27 cellular contexts compared by ENCODE assay signal in the genomic region with DNA sequence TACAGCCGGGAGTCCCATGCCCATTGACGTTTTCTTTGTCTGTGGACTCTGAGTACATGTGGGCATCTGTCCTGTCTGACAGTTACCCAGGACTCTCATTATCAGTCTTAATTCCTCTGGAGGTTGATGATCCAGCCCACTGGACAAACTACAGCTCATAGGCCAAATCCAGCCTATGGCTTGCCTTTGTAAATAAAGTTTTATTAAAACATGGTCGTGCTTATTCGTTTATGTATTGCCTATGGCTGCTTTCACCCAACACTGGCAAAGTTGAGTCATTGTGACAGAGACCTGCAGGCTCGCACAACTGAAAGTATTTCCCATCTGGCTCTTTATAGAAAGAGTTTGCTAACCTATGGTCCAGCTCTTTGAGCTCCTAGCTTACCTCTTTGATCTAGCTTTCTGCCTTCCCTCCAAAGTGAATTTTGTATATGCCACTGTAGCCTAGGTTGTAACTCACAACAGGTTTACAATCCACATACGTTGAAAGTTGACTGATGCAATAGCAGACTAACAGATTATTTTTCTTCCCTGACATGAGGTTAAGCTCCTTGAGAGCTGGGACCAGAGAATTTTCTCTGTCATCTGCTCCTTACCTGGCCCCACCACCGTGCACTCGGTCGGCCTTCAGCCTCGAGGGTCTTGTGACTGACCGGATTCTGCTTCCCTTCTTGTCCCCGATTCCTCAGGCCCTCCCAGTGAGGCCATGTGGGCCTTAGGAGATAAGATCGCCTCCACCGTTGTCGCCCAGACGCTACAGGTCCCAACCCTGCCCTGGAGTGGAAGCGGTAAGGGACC.
"Had no signal": no experiment of that assay in that cellular context is flagged by ENCODE, and none has a peak within 500 bp of the region (broad histone marks: within the 10 kb centered on the region; RNA-seq: fewer than 3 reads in every experiment).

No MANE protein-coding gene starts in this region.

- H3K27ac ChIP-seq: adrenal gland, body of pancreas, breast epithelium, KMS-11, SJSA1 had no signal

- H3K36me3 ChIP-seq: SJSA1 had no signal

- ATAC-seq: activated naive CD4-positive, alpha-beta T cell treated with anti-CD3 and anti-CD28 coated beads, Interleukin-2, amount 50 U/mL, for 72 hours; activated T-cell treated with anti-CD3 and anti-CD28 coated beads, Interleukin-2, amount 50 U/mL, for 4 hours; body of pancreas had no signal

- H3K4me1 ChIP-seq: adrenal gland, body of pancreas, breast epithelium, SJSA1 had no signal

- H3K4me2 ChIP-seq: KMS-11, SK-N-SH had no signal

- H3K4me3 Mint-ChIP-seq: activated CD4-positive, alpha-beta memory T cell treated with anti-CD3 and anti-CD28 coated beads for 36 hours; activated naive CD4-positive, alpha-beta T cell treated with anti-CD3 and anti-CD28 coated beads for 36 hours; activated T-cell treated with anti-CD3 and anti-CD28 coated beads, Interleukin-2, amount 50 U/mL, for 4 hours; activated T-helper 1 cell treated with anti-CD3 and anti-CD28 coated beads, Interleukin-12 subunit alpha, Interleukin-12 subunit beta, Interleukin-2, Interleukin-4 antibody, amounts not matched to agents 30 ng/mL and 10 ng/mL and 1 ng/mL, durations not matched to agents 14 hours and 24 hours and 36 hours; T-helper 1 cell treated with Interleukin-12 subunit alpha and Interleukin-12 subunit beta and Interleukin-4 antibody, amounts not matched to agents 30 μg/mL and 1 μg/mL, for 36 hours; T-helper 2 cell treated with Interferon-gamma antibody and Interleukin-4, amounts not matched to agents 5 μg/mL and 100 μg/mL, for 36 hours had no signal

- H3K4me3 ChIP-seq: adrenal gland, body of pancreas, breast epithelium, SJSA1 had no signal

- H3K9me2 ChIP-seq: SK-N-SH had no signal

- DNase-seq: activated CD4-positive, alpha-beta memory T cell treated with anti-CD3 and anti-CD28 coated beads for 36 hours; activated CD4-positive, alpha-beta T cell treated with anti-CD3 and anti-CD28 coated beads, Interleukin-2, amount 50 U/mL, for 1 hour; activated CD8-positive, alpha-beta memory T cell treated with anti-CD3 and anti-CD28 coated beads, Interleukin-2, amount 50 U/mL, for 4 hours; activated gamma-delta T cell treated with Interleukin-2 at 50 U/mL for 16 hours; activated naive CD4-positive, alpha-beta T cell treated with anti-CD3 and anti-CD28 coated beads for 36 hours; activated T-cell treated with anti-CD3 and anti-CD28 coated beads for 4 hours; activated T-cell treated with anti-CD3 and anti-CD28 coated beads, Interleukin-2, amount 50 U/mL, for 4 hours; body of pancreas; MM.1S; MV-4-11; NCI-H1092; NCI-H1417 treated with DMSO at 0.1 percent for 48 hours; NCI-H1930; NCI-H510A; NCI-H526; NCI-H748 treated with DMSO at 0.1 percent for 48 hours; NK-92 treated with Interleukin-12 subunit alpha and Interleukin-12 subunit beta, amount 100 ng/mL, for 24 hours; SHP77 treated with DMSO at 0.1 percent for 48 hours; SK-N-SH had no signal

- H3K27ac Mint-ChIP-seq: activated CD4-positive, alpha-beta memory T cell treated with anti-CD3 and anti-CD28 coated beads for 36 hours; activated naive CD4-positive, alpha-beta T cell treated with anti-CD3 and anti-CD28 coated beads for 36 hours; activated T-helper 1 cell treated with anti-CD3 and anti-CD28 coated beads, Interleukin-12 subunit alpha, Interleukin-12 subunit beta, Interleukin-2, Interleukin-4 antibody, amounts not matched to agents 30 ng/mL and 10 ng/mL and 1 ng/mL, durations not matched to agents 14 hours and 24 hours and 36 hours; T-helper 1 cell treated with Interleukin-12 subunit alpha and Interleukin-12 subunit beta and Interleukin-4 antibody, amounts not matched to agents 30 μg/mL and 1 μg/mL, for 36 hours; T-helper 2 cell treated with Interferon-gamma antibody and Interleukin-4, amounts not matched to agents 5 μg/mL and 100 μg/mL, for 36 hours had no signal

- H3K9me3 ChIP-seq: adrenal gland, body of pancreas, breast epithelium, SJSA1, SK-N-SH had no signal

- H3K9me3 Mint-ChIP-seq: T-helper 2 cell treated with Interferon-gamma antibody and Interleukin-4, amounts not matched to agents 5 μg/mL and 100 μg/mL, for 36 hours had no signal
